Comparison of ENCODE assay signal across 22 cellular contexts in the genomic region with DNA sequence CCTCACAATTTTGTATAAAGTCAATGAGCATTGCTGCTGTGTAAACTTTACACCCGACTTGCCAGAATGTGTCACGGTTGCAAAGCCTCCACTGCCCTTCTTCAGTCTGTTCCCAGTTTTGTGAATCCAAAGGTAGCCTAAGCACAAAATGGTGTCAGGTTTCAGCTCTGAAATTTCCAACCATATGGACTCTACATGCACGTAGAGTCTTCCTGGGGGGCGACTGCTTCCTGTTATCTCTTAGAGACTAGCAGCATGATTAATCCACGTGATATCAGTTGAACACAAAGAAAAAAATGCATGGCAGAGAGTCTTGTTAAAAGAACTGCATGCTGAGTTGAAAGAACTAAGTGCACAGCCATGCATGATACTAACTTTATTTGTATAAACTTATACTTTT.
A peak's percentile ranks its signal among the peaks of the same experiment; 100 is the strongest.
DNase-seq lines count a peak whose midpoint lies in the region; ATAC-seq and TF ChIP-seq lines count a peak whose summit lies in the region.
"Had no signal": no experiment of that assay in that cellular context is flagged by ENCODE, and none has a peak within 500 bp of the region (broad histone marks: within the 10 kb centered on the region; RNA-seq: fewer than 3 reads in every experiment).

No MANE protein-coding gene starts in this region.

- ATAC-seq in stimulated activated effector memory CD8-positive, alpha-beta T cell treated with anti-CD3 and anti-CD28 coated beads, Interleukin-12 subunit alpha, Interleukin-12 subunit beta, amount 100 ng/mL, for 72 hours: no peak
- ATAC-seq in HG03354 (IDR thresholded peaks at IDR 0.05; ENCODE audit: poor library complexity, severe bottlenecking, unreplicated experiment): no peak
- ATAC-seq: mucosa of descending colon; Right ventricle myocardium inferior; stimulated activated naive CD8-positive, alpha-beta T cell treated with anti-CD3 and anti-CD28 coated beads, Interleukin-15, Interleukin-2, amounts not matched to agents 100 U/mL and 50 U/mL, for 24 hours; T-cell had no signal

- no peak overlapping the region for H3K4me3 ChIP-seq in AG04450 (ENCODE audit: low read depth, low read length)
- H3K4me3 ChIP-seq: breast epithelium, left ventricle myocardium inferior, mucosa of descending colon, transverse colon had no signal

- H3K27me3 ChIP-seq in AG04450 (ENCODE audit: control insufficient read depth, insufficient read depth, low read length): no peaks in the 10 kb centered on the region
- H3K27me3 ChIP-seq: breast epithelium, transverse colon had no signal

- no peaks in the 10 kb centered on the region for H3K36me3 Mint-ChIP-seq in stimulated activated effector memory CD8-positive, alpha-beta T cell treated with anti-CD3 and anti-CD28 coated beads, Interleukin-12 subunit alpha, Interleukin-12 subunit beta, amount 100 ng/mL, for 72 hours
- H3K36me3 Mint-ChIP-seq: CD8-positive, alpha-beta memory T cell had no signal

- DNase-seq in AG04450 (ENCODE audit: low read depth, low spot score): peak; percentile 29
- DNase-seq in Kasumi-1 (lab: John Stamatoyannopoulos, UW): peak; percentile 28 to 30
- peak; percentile 71 for DNase-seq in NCI-H748 treated with DMSO at 0.1 percent for 48 hours (lab: John Stamatoyannopoulos, UW)
- DNase-seq in brain pericyte (ENCODE audit: low read depth, low spot score): peak; percentile 5
- no peak for DNase-seq in activated CD8-positive, alpha-beta memory T cell treated with anti-CD3 and anti-CD28 coated beads, Interleukin-2, amount 50 U/mL, for 48 hours
- no peak for DNase-seq in stimulated activated CD4-positive, alpha-beta T cell treated with anti-CD3 and anti-CD28 coated beads, Interleukin-12 subunit alpha, Interleukin-12 subunit beta, amount 100 ng/mL, for 4 hours
- no peak for DNase-seq in stimulated activated effector memory CD8-positive, alpha-beta T cell treated with anti-CD3 and anti-CD28 coated beads, Interleukin-12 subunit alpha, Interleukin-12 subunit beta, amount 100 ng/mL, for 72 hours (ENCODE audit: low spot score in 2 of 2)
- DNase-seq: activated naive CD8-positive, alpha-beta T cell treated with anti-CD3 and anti-CD28 coated beads for 36 hours; CD8-positive, alpha-beta memory T cell; H9; KBM-7; left ventricle myocardium inferior; mucosa of descending colon; NCI-H1048; occipital lobe; stimulated activated naive CD8-positive, alpha-beta T cell treated with anti-CD3 and anti-CD28 coated beads, Interleukin-15, Interleukin-2, amounts not matched to agents 100 U/mL and 50 U/mL, for 24 hours; T-cell; transverse colon had no signal

- no peak for TF ChIP-seq CTCF in AG04450 (IDR thresholded peaks at IDR 0.05; ENCODE audit: low read depth, low read length)

- peaks cover 11% of the 10 kb centered on the region for H3K9me3 Mint-ChIP-seq in stimulated activated effector memory CD8-positive, alpha-beta T cell treated with anti-CD3 and anti-CD28 coated beads, Interleukin-12 subunit alpha, Interleukin-12 subunit beta, amount 100 ng/mL, for 72 hours

- no peaks in the 10 kb centered on the region for H3K9me3 ChIP-seq in AG04450 (ENCODE audit: control insufficient read depth, insufficient read depth, low read length)
- H3K9me3 ChIP-seq: breast epithelium, mucosa of descending colon, transverse colon had no signal

- H3K4me3 Mint-ChIP-seq in stimulated activated effector memory CD8-positive, alpha-beta T cell treated with anti-CD3 and anti-CD28 coated beads, Interleukin-12 subunit alpha, Interleukin-12 subunit beta, amount 100 ng/mL, for 72 hours: no peak overlapping the region
- H3K4me3 Mint-ChIP-seq: activated naive CD8-positive, alpha-beta T cell treated with anti-CD3 and anti-CD28 coated beads for 36 hours; CD8-positive, alpha-beta memory T cell; dendritic cell treated with granulocyte-macrophage colony-stimulating factor and Interleukin-4, amounts not matched to agents 40 ng/mL and 50 ng/mL, for 4 days; H9; T-cell had no signal

- no peak overlapping the region for H3K27ac ChIP-seq in AG04450 (ENCODE audit: low read depth, low read length)
- H3K27ac ChIP-seq: breast epithelium, left ventricle myocardium inferior, transverse colon had no signal

- CTCF ChIA-PET in AG04450 (lab: Charles Lee): interaction anchor here (1.0 kb wide), 1 partner anchor 89 kb away, joined by 3 read pairs; no protein-coding TSS in a partner anchor

- H3K27ac Mint-ChIP-seq in stimulated activated effector memory CD8-positive, alpha-beta T cell treated with anti-CD3 and anti-CD28 coated beads, Interleukin-12 subunit alpha, Interleukin-12 subunit beta, amount 100 ng/mL, for 72 hours: no peak overlapping the region
- H3K27ac Mint-ChIP-seq: activated naive CD8-positive, alpha-beta T cell treated with anti-CD3 and anti-CD28 coated beads for 36 hours; CD8-positive, alpha-beta memory T cell; dendritic cell treated with granulocyte-macrophage colony-stimulating factor and Interleukin-4, amounts not matched to agents 40 ng/mL and 50 ng/mL, for 4 days; H9; T-cell had no signal

- no peaks in the 10 kb centered on the region for H3K4me1 Mint-ChIP-seq in stimulated activated effector memory CD8-positive, alpha-beta T cell treated with anti-CD3 and anti-CD28 coated beads, Interleukin-12 subunit alpha, Interleukin-12 subunit beta, amount 100 ng/mL, for 72 hours
- H3K4me1 Mint-ChIP-seq: CD8-positive, alpha-beta memory T cell had no signal

- POLR2A ChIA-PET in AG04450 (lab: Yijun Ruan, JAX): no interaction called here

Comparison
In these comparisons a context has a peak if more than half of its experiments do, and no peak if none do; other contexts are left out.
1. DNase-seq: peak in AG04450 (single experiment), Kasumi-1 (2 of 2), NCI-H748 treated with DMSO at 0.1 percent for 48 hours (single experiment) and brain pericyte (single experiment); none in activated CD8-positive, alpha-beta memory T cell treated with anti-CD3 and anti-CD28 coated beads, Interleukin-2, amount 50 U/mL, for 48 hours (single experiment), stimulated activated CD4-positive, alpha-beta T cell treated with anti-CD3 and anti-CD28 coated beads, Interleukin-12 subunit alpha, Interleukin-12 subunit beta, amount 100 ng/mL, for 4 hours (single experiment) and stimulated activated effector memory CD8-positive, alpha-beta T cell treated with anti-CD3 and anti-CD28 coated beads, Interleukin-12 subunit alpha, Interleukin-12 subunit beta, amount 100 ng/mL, for 72 hours (0 of 2).